In genomic region chr2:86686460-86686859, GRCh38 we compare ENCODE assay signal across 26 cellular contexts.
"Had no signal": no experiment of that assay in that cellular context is flagged by ENCODE, and none has a peak within 500 bp of the region (broad histone marks: within the 10 kb centered on the region; RNA-seq: fewer than 3 reads in every experiment).

No MANE protein-coding gene starts in this region.

- H3K27ac Mint-ChIP-seq: immature natural killer cell; naive thymus-derived CD4-positive, alpha-beta T cell; natural killer cell treated with Interleukin-12 subunit alpha and Interleukin-12 subunit beta and Interleukin-15 and Interleukin-18, amount 100 ng/mL, for 72 hours; progenitor cell of endocrine pancreas; stimulated activated naive B cell treated with anti-CD40 and anti-IgM and Interleukin-4, amounts not matched to agents 10 μg/mL and 1 μg/mL and 100 μg/mL, for 72 hours had no signal

- H3K4me3 ChIP-seq: heart left ventricle, left ventricle myocardium inferior, lung, mucosa of descending colon, ovary, right atrium auricular region, skin epidermis, spleen, testis, thyroid gland, transverse colon, upper lobe of left lung had no signal

- H3K9me3 Mint-ChIP-seq: natural killer cell treated with Interleukin-12 subunit alpha and Interleukin-12 subunit beta and Interleukin-15 and Interleukin-18, amount 100 ng/mL, for 72 hours; stimulated activated naive B cell treated with anti-CD40 and anti-IgM and Interleukin-4, amounts not matched to agents 10 μg/mL and 1 μg/mL and 100 μg/mL, for 72 hours; stimulated activated naive CD8-positive, alpha-beta T cell treated with anti-CD3 and anti-CD28 coated beads, Interleukin-15, Interleukin-2, amounts not matched to agents 100 ng/mL and 50 ng/mL, for 24 hours had no signal

- ATAC-seq: heart left ventricle; mucosa of descending colon; naive thymus-derived CD4-positive, alpha-beta T cell; natural killer cell treated with Interleukin-12 subunit alpha and Interleukin-12 subunit beta and Interleukin-15 and Interleukin-18, amount 100 ng/mL, for 72 hours; stimulated activated naive B cell treated with anti-CD40 and anti-IgM and Interleukin-4, amounts not matched to agents 10 μg/mL and 1 μg/mL and 100 μg/mL, for 72 hours had no signal

- FAIRE-seq: islet of Langerhans, urothelium cell line had no signal

- H3K27ac ChIP-seq: heart left ventricle, left ventricle myocardium inferior, ovary, right atrium auricular region, skin epidermis, spleen, testis, thyroid gland, transverse colon, upper lobe of left lung had no signal

- H3K27me3 ChIP-seq: heart left ventricle, ovary, right atrium auricular region, spleen, testis, thyroid gland, transverse colon, upper lobe of left lung had no signal

- H3K9me3 ChIP-seq: heart left ventricle, left ventricle myocardium inferior, mucosa of descending colon, ovary, right atrium auricular region, spleen, testis, thyroid gland, transverse colon, upper lobe of left lung had no signal

- DNase-seq: glutamatergic neuron; heart left ventricle; immature natural killer cell; kidney; left ventricle myocardium inferior; mucosa of descending colon; naive thymus-derived CD4-positive, alpha-beta T cell; ovary; spleen; stimulated activated CD4-positive, alpha-beta T cell treated with anti-CD3 and anti-CD28 coated beads, Interleukin-1b, Interleukin-23, amount 100 ng/mL, for 48 hours; stimulated activated CD4-positive, alpha-beta T cell treated with anti-CD3 and anti-CD28 coated beads, Interleukin-2, amount 100 ng/mL, for 48 hours; stimulated activated CD4-positive, alpha-beta T cell treated with anti-CD3 and anti-CD28 coated beads, Interleukin-4, amount 100 ng/mL, for 4 hours; stimulated activated CD8-positive, alpha-beta memory T cell treated with anti-CD3 and anti-CD28 coated beads, Interleukin-4, amount 100 ng/mL, for 48 hours; stimulated activated naive B cell treated with anti-CD40 and anti-IgM and Interleukin-4, amounts not matched to agents 10 μg/mL and 1 μg/mL and 100 μg/mL, for 72 hours; testis; thyroid gland; transverse colon; upper lobe of left lung had no signal

- H3K4me3 Mint-ChIP-seq: immature natural killer cell; naive thymus-derived CD4-positive, alpha-beta T cell; natural killer cell treated with Interleukin-12 subunit alpha and Interleukin-12 subunit beta and Interleukin-15 and Interleukin-18, amount 100 ng/mL, for 72 hours; stimulated activated naive B cell treated with anti-CD40 and anti-IgM and Interleukin-4, amounts not matched to agents 10 μg/mL and 1 μg/mL and 100 μg/mL, for 72 hours; stimulated activated naive CD8-positive, alpha-beta T cell treated with anti-CD3 and anti-CD28 coated beads, Interleukin-15, Interleukin-2, amounts not matched to agents 100 ng/mL and 50 ng/mL, for 24 hours had no signal

- H3K4me1 Mint-ChIP-seq: immature natural killer cell; naive thymus-derived CD4-positive, alpha-beta T cell; stimulated activated naive B cell treated with anti-CD40 and anti-IgM and Interleukin-4, amounts not matched to agents 10 μg/mL and 1 μg/mL and 100 μg/mL, for 72 hours had no signal

- H3K36me3 ChIP-seq: heart left ventricle, left ventricle myocardium inferior, ovary, right atrium auricular region, spleen, thyroid gland, transverse colon, upper lobe of left lung had no signal

- H3K4me1 ChIP-seq: heart left ventricle, left ventricle myocardium inferior, right atrium auricular region, spleen, testis, thyroid gland, transverse colon, upper lobe of left lung had no signal
